In the genomic region with DNA sequence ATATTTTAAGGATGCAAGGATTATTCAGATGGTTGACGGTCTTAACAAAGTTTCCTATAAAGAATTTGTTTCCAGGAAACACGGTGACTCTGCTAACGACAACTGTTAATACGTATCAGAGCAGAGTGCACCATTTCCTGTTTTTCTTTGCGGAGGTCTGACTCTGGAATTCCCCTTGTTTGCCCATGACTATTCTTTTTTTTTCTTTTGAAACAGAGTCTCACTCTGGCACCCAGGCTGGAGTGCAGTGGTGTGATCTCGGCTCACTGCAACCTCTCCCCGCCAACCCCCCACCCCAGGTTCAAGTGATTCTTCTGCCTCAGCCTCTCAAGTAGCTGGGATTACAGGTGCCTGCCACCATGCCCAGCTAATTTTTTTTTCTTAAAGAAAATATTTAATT, we compare ENCODE assay signal across 8 cellular contexts.
DNase-seq lines count a peak whose midpoint lies in the region; ATAC-seq and TF ChIP-seq lines count a peak whose summit lies in the region.

No MANE protein-coding gene starts in this region.

- peak overlapping the region; percentile 97 to 100 (median 99) for H3K27ac Mint-ChIP-seq in CD4-positive, CD25-positive, alpha-beta regulatory T cell
- H3K27ac Mint-ChIP-seq in activated T-helper 2 cell treated with anti-CD3 and anti-CD28 coated beads, Interferon-gamma antibody, Interleukin-2, Interleukin-4, amounts not matched to agents 10 μg/mL and 5 μg/mL and 100 μg/mL, durations not matched to agents 14 hours and 24 hours and 36 hours, result peak overlapping the region; percentile 96
- no peak overlapping the region for H3K27ac Mint-ChIP-seq in mesothelial cell of epicardium

- H3K4me1 ChIP-seq in CD4-positive, CD25-positive, alpha-beta regulatory T cell (ENCODE audit: control insufficient read depth, insufficient read depth, low read length, poor library complexity, severe bottlenecking), result peaks cover 89% of the 10 kb centered on the region

- peak overlapping the region; percentile 83 to 94 (median 84) for H3K4me3 Mint-ChIP-seq in CD4-positive, CD25-positive, alpha-beta regulatory T cell
- peak overlapping the region; percentile 43 for H3K4me3 Mint-ChIP-seq in activated T-helper 2 cell treated with anti-CD3 and anti-CD28 coated beads, Interferon-gamma antibody, Interleukin-2, Interleukin-4, amounts not matched to agents 10 μg/mL and 5 μg/mL and 100 μg/mL, durations not matched to agents 14 hours and 24 hours and 36 hours (ENCODE audit: low read depth)
- no peak overlapping the region for H3K4me3 Mint-ChIP-seq in mesothelial cell of epicardium

- peak; percentile 70 to 88 (median 84) for DNase-seq in CD4-positive, CD25-positive, alpha-beta regulatory T cell
- DNase-seq in NCI-H226 (peak; percentile 22), kidney tubule cell (ENCODE audit: low spot score) (peak; percentile 94), hypothalamus (lab: John Stamatoyannopoulos, UW) (no peak), mesothelial cell of epicardium (ENCODE audit: low spot score in 2 of 2, unreplicated experiment in 2 of 2) (no peak)
- DNase-seq in activated T-helper 2 cell treated with anti-CD3 and anti-CD28 coated beads, Interferon-gamma antibody, Interleukin-2, Interleukin-4, amounts not matched to agents 10 μg/mL and 5 μg/mL and 100 μg/mL, durations not matched to agents 14 hours and 24 hours and 36 hours (ENCODE audit: low spot score), result peak; percentile 59
- DNase-seq in stimulated activated CD8-positive, alpha-beta memory T cell treated with anti-CD3 and anti-CD28 coated beads, Interleukin-4, amount 100 ng/mL, for 1 hour (ENCODE audit: low read depth in 2 of 2, low spot score in 1 of 2), result peak; percentile 28 to 45

- peak overlapping the region; percentile 75 for H3K4me3 ChIP-seq in CD4-positive, CD25-positive, alpha-beta regulatory T cell (ENCODE audit: low read depth, low read length)

- peaks cover 18% of the 10 kb centered on the region for H3K36me3 Mint-ChIP-seq in CD4-positive, CD25-positive, alpha-beta regulatory T cell
- peaks cover 40% of the 10 kb centered on the region for H3K36me3 Mint-ChIP-seq in activated T-helper 2 cell treated with anti-CD3 and anti-CD28 coated beads, Interferon-gamma antibody, Interleukin-2, Interleukin-4, amounts not matched to agents 10 μg/mL and 5 μg/mL and 100 μg/mL, durations not matched to agents 14 hours and 24 hours and 36 hours (ENCODE audit: low read depth)
- H3K36me3 Mint-ChIP-seq in mesothelial cell of epicardium, result no peaks in the 10 kb centered on the region

- H3K27me3 Mint-ChIP-seq in CD4-positive, CD25-positive, alpha-beta regulatory T cell, result peaks cover 5% of the 10 kb centered on the region
- H3K27me3 Mint-ChIP-seq in activated T-helper 2 cell treated with anti-CD3 and anti-CD28 coated beads, Interferon-gamma antibody, Interleukin-2, Interleukin-4, amounts not matched to agents 10 μg/mL and 5 μg/mL and 100 μg/mL, durations not matched to agents 14 hours and 24 hours and 36 hours (ENCODE audit: low read depth), result no peaks in the 10 kb centered on the region
- H3K27me3 Mint-ChIP-seq in mesothelial cell of epicardium (ENCODE audit: low read depth), result no peaks in the 10 kb centered on the region

- H3K9me3 Mint-ChIP-seq in CD4-positive, CD25-positive, alpha-beta regulatory T cell, result peaks cover 0 to 2% (median 0%) of the 10 kb centered on the region in 7 donors
- no peaks in the 10 kb centered on the region for H3K9me3 Mint-ChIP-seq in activated T-helper 2 cell treated with anti-CD3 and anti-CD28 coated beads, Interferon-gamma antibody, Interleukin-2, Interleukin-4, amounts not matched to agents 10 μg/mL and 5 μg/mL and 100 μg/mL, durations not matched to agents 14 hours and 24 hours and 36 hours
- H3K9me3 Mint-ChIP-seq in mesothelial cell of epicardium, result no peaks in the 10 kb centered on the region

- ATAC-seq in CD4-positive, CD25-positive, alpha-beta regulatory T cell (ENCODE audit: low read depth in 2 of 2), result peak; percentile 56 to 69
- ATAC-seq in GM21576 (IDR thresholded peaks at IDR 0.05; ENCODE audit: unreplicated experiment), result peak; percentile 31

- H3K4me1 Mint-ChIP-seq in CD4-positive, CD25-positive, alpha-beta regulatory T cell, result peaks cover 56 to 97% (median 81%) of the 10 kb centered on the region in 4 donors
- H3K4me1 Mint-ChIP-seq in activated T-helper 2 cell treated with anti-CD3 and anti-CD28 coated beads, Interferon-gamma antibody, Interleukin-2, Interleukin-4, amounts not matched to agents 10 μg/mL and 5 μg/mL and 100 μg/mL, durations not matched to agents 14 hours and 24 hours and 36 hours (ENCODE audit: low read depth), result peaks cover 80% of the 10 kb centered on the region
- peaks cover 10% of the 10 kb centered on the region for H3K4me1 Mint-ChIP-seq in mesothelial cell of epicardium

- no peaks in the 10 kb centered on the region for H3K27me3 ChIP-seq in CD4-positive, CD25-positive, alpha-beta regulatory T cell (ENCODE audit: control insufficient read depth, insufficient read depth, low read length)

- no peak for TF ChIP-seq CTCF in mesothelial cell of epicardium (IDR thresholded peaks at IDR 0.05; ENCODE audit: unreplicated experiment)

- intact Hi-C loops in activated T-helper 2 cell treated with anti-CD3 and anti-CD28 coated beads, Interferon-gamma antibody, Interleukin-2, Interleukin-4, amounts not matched to agents 10 μg/mL and 5 μg/mL and 100 μg/mL, durations not matched to agents 14 hours and 24 hours and 36 hours (cut with micrococcal nuclease), result loop anchor here (1.0 to 5.0 kb wide), 5 partner anchors 15 to 214 kb away; a partner anchor contains a TSS

- H3K36me3 ChIP-seq in CD4-positive, CD25-positive, alpha-beta regulatory T cell (ENCODE audit: control insufficient read depth, insufficient read depth, low read length), result no peaks in the 10 kb centered on the region

- H3K27ac ChIP-seq in CD4-positive, CD25-positive, alpha-beta regulatory T cell (ENCODE audit: insufficient read depth, low read length, poor library complexity, severe bottlenecking), result peak overlapping the region; percentile 100

- no peaks in the 10 kb centered on the region for H3K9me3 ChIP-seq in CD4-positive, CD25-positive, alpha-beta regulatory T cell (ENCODE audit: control insufficient read depth in 2 of 2, low read length in 2 of 2)

Comparison
In these comparisons a context has a peak if more than half of its experiments do, and no peak if none do; other contexts are left out.
1. DNase-seq: peak in CD4-positive, CD25-positive, alpha-beta regulatory T cell (3 of 3), NCI-H226 (single experiment), activated T-helper 2 cell treated with anti-CD3 and anti-CD28 coated beads, Interferon-gamma antibody, Interleukin-2, Interleukin-4, amounts not matched to agents 10 μg/mL and 5 μg/mL and 100 μg/mL, durations not matched to agents 14 hours and 24 hours and 36 hours (single experiment), kidney tubule cell (single experiment) and stimulated activated CD8-positive, alpha-beta memory T cell treated with anti-CD3 and anti-CD28 coated beads, Interleukin-4, amount 100 ng/mL, for 1 hour (2 of 2); none in hypothalamus (0 of 51) and mesothelial cell of epicardium (0 of 2).